28 cellular contexts compared by ENCODE assay signal in the genomic region with DNA sequence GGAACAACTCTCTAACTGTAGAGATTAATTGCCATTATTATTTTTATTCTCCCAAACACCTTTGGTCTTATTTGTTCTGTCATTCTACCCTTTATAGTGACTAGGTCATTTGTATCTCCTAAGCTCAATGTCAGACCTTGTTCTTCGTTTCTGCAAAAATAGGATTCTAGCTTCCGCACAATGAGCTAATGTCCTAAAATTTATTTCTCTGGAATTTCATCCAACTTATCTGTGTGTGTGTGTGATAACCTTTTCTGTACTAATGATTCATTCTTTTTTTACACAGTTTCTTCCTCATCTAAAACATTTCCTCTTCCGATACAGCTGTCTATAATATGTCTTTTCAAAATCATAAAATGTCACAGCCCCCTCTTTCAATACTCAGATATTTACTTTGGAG.
"Had no signal": no experiment of that assay in that cellular context is flagged by ENCODE, and none has a peak within 500 bp of the region (broad histone marks: within the 10 kb centered on the region; RNA-seq: fewer than 3 reads in every experiment).

No MANE protein-coding gene starts in this region.

- ATAC-seq: esophagus mucosa; foreskin keratinocyte; gastroesophageal sphincter; left lung; left ventricle myocardium superior; lower lobe of right lung; mucosa of descending colon; naive thymus-derived CD8-positive, alpha-beta T cell had no signal

- H3K4me1 ChIP-seq: esophagus squamous epithelium, foreskin keratinocyte, gastroesophageal sphincter, left lung, lower lobe of right lung had no signal

- DNase-seq: dermis blood vessel endothelial cell; dorsolateral prefrontal cortex; effector CD4-positive, alpha-beta T cell; effector memory CD4-positive, alpha-beta T cell; erythroblast; esophagus squamous epithelium; foreskin keratinocyte; glutamatergic neuron; head of caudate nucleus; heart right ventricle; hippocampal formation; left cardiac atrium; left lung; left ventricle myocardium superior; lower lobe of right lung; mesenchymal stem cell; mucosa of descending colon; naive B cell; naive thymus-derived CD8-positive, alpha-beta T cell had no signal

- H3K27ac Mint-ChIP-seq: mesothelial cell of epicardium; naive B cell; naive thymus-derived CD8-positive, alpha-beta T cell had no signal

- FAIRE-seq: colon, frontal cortex, islet of Langerhans, keratinocyte had no signal

- H3K27ac ChIP-seq: coronary artery, dorsolateral prefrontal cortex, epithelial cell of prostate, esophagus squamous epithelium, foreskin keratinocyte, gastroesophageal sphincter, left lung, lower lobe of right lung had no signal

- H3K9me3 Mint-ChIP-seq: mesothelial cell of epicardium; naive thymus-derived CD8-positive, alpha-beta T cell had no signal

- H3K4me3 ChIP-seq: coronary artery, dorsolateral prefrontal cortex, esophagus squamous epithelium, gastroesophageal sphincter, heart right ventricle, left lung, lower lobe of right lung, mucosa of descending colon had no signal

- H3K9me3 ChIP-seq: esophagus squamous epithelium, gastroesophageal sphincter, heart right ventricle, left lung, lower lobe of right lung, mucosa of descending colon had no signal

- H3K36me3 ChIP-seq: esophagus squamous epithelium, gastroesophageal sphincter, left lung, lower lobe of right lung had no signal

- H3K36me3 Mint-ChIP-seq: mesothelial cell of epicardium; naive B cell; naive thymus-derived CD8-positive, alpha-beta T cell had no signal

- H3K27me3 ChIP-seq: esophagus squamous epithelium, foreskin keratinocyte, gastroesophageal sphincter, heart right ventricle, left lung had no signal
